Comparison of ENCODE assay signal across 16 cellular contexts in genomic region chr4:77893451-77893850, GRCh38. TPM values are rescaled to one million over a fixed set of nuclear protein-coding genes. Genes with fewer than 3 reads are reported as not detected.
A peak's percentile ranks its signal among the peaks of the same experiment; 100 is the strongest.
DNase-seq lines count a peak whose midpoint lies in the region; ATAC-seq, FAIRE-seq and TF ChIP-seq lines count a peak whose summit lies in the region.
"Had no signal": no experiment of that assay in that cellular context is flagged by ENCODE, and none has a peak within 500 bp of the region (broad histone marks: within the 10 kb centered on the region; RNA-seq: fewer than 3 reads in every experiment).

No MANE protein-coding gene starts in this region.

- FAIRE-seq in GM12878 (lab: Jason Lieb, UNC): no peak
- FAIRE-seq: A549 had no signal

- SMC1A ChIA-PET in GM12878 (lab: Charles Lee; ENCODE audit: uncharacterized antibody, unreplicated experiment): interaction anchor here (1.3 to 1.9 kb wide), 2 partner anchors 31 to 49 kb away, joined by 4 to 5 read pairs; partner anchors contain the start of gene MRPL1

- TF ChIP-seq CTCF in GM12878 (IDR thresholded peaks at IDR 0.05 in 2 of 3, conservative IDR thresholded peaks at IDR 0.05 in 1 of 3; ENCODE audit: control insufficient read depth in 2 of 3, extremely low read depth in 1 of 3, insufficient read depth in 1 of 3, low read depth in 3 of 3, low read length in 3 of 3) (no peak), foreskin keratinocyte (conservative IDR thresholded peaks at IDR 0.05) (no peak)

- RAD21 ChIA-PET in GM12878 (lab: Charles Lee; ENCODE audit: unreplicated experiment): no interaction called here

- TF ChIP-seq POLR2A in GM12878 (IDR thresholded peaks at IDR 0.05; ENCODE audit: low read depth, low read length): no peak

- no TSS peak for BruUV-seq in GM12878 (replicated peaks; lab: Mats Ljungman, UMichigan)

- H3K36me3 Mint-ChIP-seq in activated CD4-positive, alpha-beta T cell treated with anti-CD3 and anti-CD28 coated beads, Interleukin-2, amount 10 ng/mL, durations not matched to agents 24 days and 14 days (ENCODE audit: low read depth): peaks cover 63% of the 10 kb centered on the region
- H3K36me3 Mint-ChIP-seq in activated CD4-positive, alpha-beta T cell treated with anti-CD3 and anti-CD28 coated beads for 36 hours (ENCODE audit: low read depth): peaks cover 60% of the 10 kb centered on the region

- H3K9me3 ChIP-seq in GM12878 (replicated peaks; ENCODE audit: control insufficient read depth, insufficient read depth, low read length): no peaks in the 10 kb centered on the region
- H3K9me3 ChIP-seq: A549, thyroid gland had no signal

- H3K4me3 Mint-ChIP-seq in activated CD4-positive, alpha-beta T cell treated with anti-CD3 and anti-CD28 coated beads, Interleukin-2, amount 10 ng/mL, durations not matched to agents 24 days and 14 days: no peak overlapping the region
- no peak overlapping the region for H3K4me3 Mint-ChIP-seq in activated CD4-positive, alpha-beta T cell treated with anti-CD3 and anti-CD28 coated beads for 36 hours
- H3K4me3 Mint-ChIP-seq: neural progenitor cell had no signal

- no peaks in the 10 kb centered on the region for H4K20me1 ChIP-seq in GM12878 (ENCODE audit: control insufficient read depth, insufficient read depth)

- no peak overlapping the region for H2AFZ ChIP-seq in GM12878 (ENCODE audit: control insufficient read depth, low read depth, low read length)
- H2AFZ ChIP-seq: neural progenitor cell had no signal

- intact Hi-C loops in activated CD4-positive, alpha-beta T cell treated with anti-CD3 and anti-CD28 coated beads, Interleukin-2, amount 10 ng/mL, durations not matched to agents 24 days and 14 days (cut with micrococcal nuclease): no loop called here
- intact Hi-C loops in activated CD4-positive, alpha-beta T cell treated with anti-CD3 and anti-CD28 coated beads for 36 hours (cut with DNase I, micrococcal nuclease): no loop called here
- intact Hi-C loops in GM12878 (cut with micrococcal nuclease; ENCODE audit: unreplicated experiment): no loop called here

- no peaks in the 10 kb centered on the region; a peak in 2 of 4 replicates for H3K36me3 ChIP-seq in GM12878 (ENCODE audit: control insufficient read depth in 2 of 2, insufficient read depth in 2 of 2, low read length in 1 of 2)

- CTCF ChIA-PET in activated CD4-positive, alpha-beta T cell treated with anti-CD3 and anti-CD28 coated beads for 36 hours (lab: Charles Lee): interaction anchor here (0.8 kb wide), 1 partner anchor 11 kb away, joined by 3 read pairs; no protein-coding TSS in a partner anchor
- CTCF ChIA-PET in GM12878 (lab: Yijun Ruan, JAX): interaction anchor here (0.7 to 2.0 kb wide), 3 partner anchors 10 to 22 kb away, joined by 3 to 6 read pairs (median 4); no protein-coding TSS in a partner anchor

- H3K27ac Mint-ChIP-seq in activated CD4-positive, alpha-beta T cell treated with anti-CD3 and anti-CD28 coated beads, Interleukin-2, amount 10 ng/mL, durations not matched to agents 24 days and 14 days: no peak overlapping the region
- H3K27ac Mint-ChIP-seq in activated CD4-positive, alpha-beta T cell treated with anti-CD3 and anti-CD28 coated beads for 36 hours: no peak overlapping the region
- H3K27ac Mint-ChIP-seq: neural progenitor cell had no signal

- H3K9ac ChIP-seq in GM12878 (ENCODE audit: control insufficient read depth, insufficient read depth, low read length): no peak overlapping the region
- H3K9ac ChIP-seq: neural progenitor cell had no signal

- no peak for TF ChIP-seq EP300 in GM12878 (IDR thresholded peaks at IDR 0.05; ENCODE audit: borderline replicate concordance in 1 of 2, control insufficient read depth in 1 of 2, low read depth in 2 of 2, low read length in 2 of 2)

- in situ Hi-C loops in GM12878 (cut with MboI): no loop called here

- H3K4me1 ChIP-seq in GM12878 (ENCODE audit: control insufficient read depth, insufficient read depth, low read length): peaks cover 10% of the 10 kb centered on the region
- H3K4me1 ChIP-seq in foreskin keratinocyte: no peaks in the 10 kb centered on the region
- H3K4me1 ChIP-seq: A549, neural progenitor cell, thyroid gland had no signal

- DNase-seq in activated CD4-positive, alpha-beta T cell treated with anti-CD3 and anti-CD28 coated beads, Interleukin-2, amount 10 ng/mL, durations not matched to agents 24 days and 14 days: peak; percentile 12
- DNase-seq in activated CD4-positive, alpha-beta T cell treated with anti-CD3 and anti-CD28 coated beads for 36 hours: no peak
- no peak for DNase-seq in GM12878 (ENCODE audit: low read depth, low spot score)
- no peak for DNase-seq in DMS114 treated with DMSO at 0.1 percent for 48 hours (lab: John Stamatoyannopoulos, UW; ENCODE audit: unreplicated experiment)
- DNase-seq in cerebellar nuclear complex (lab: John Stamatoyannopoulos, UW): no peak
- no peak for DNase-seq in foreskin keratinocyte
- DNase-seq: DMS53, head of caudate nucleus, NCI-H1105 treated with DMSO at 0.1 percent for 48 hours, NCI-H524 treated with DMSO at 0.1 percent for 48 hours, thyroid gland had no signal

- no peak for ATAC-seq in activated CD4-positive, alpha-beta T cell treated with anti-CD3 and anti-CD28 coated beads for 36 hours
- ATAC-seq in GM21717 (IDR thresholded peaks at IDR 0.05; ENCODE audit: unreplicated experiment) (peak; percentile 56), HG03469 (IDR thresholded peaks at IDR 0.05; ENCODE audit: unreplicated experiment) (peak; percentile 80), GM12878 (peak; percentile 44), foreskin keratinocyte (no peak)
- ATAC-seq: A549, left lobe of liver had no signal

- no peaks in the 10 kb centered on the region for H3K27me3 Mint-ChIP-seq in activated CD4-positive, alpha-beta T cell treated with anti-CD3 and anti-CD28 coated beads, Interleukin-2, amount 10 ng/mL, durations not matched to agents 24 days and 14 days
- no peaks in the 10 kb centered on the region for H3K27me3 Mint-ChIP-seq in activated CD4-positive, alpha-beta T cell treated with anti-CD3 and anti-CD28 coated beads for 36 hours

- TF ChIP-seq RAD21 in GM12878 (IDR thresholded peaks at IDR 0.05; ENCODE audit: insufficient read depth, low read depth, low read length): no peak

- peak overlapping the region; percentile 7; the same call in 1 of the 2 replicates for H3K4me2 ChIP-seq in GM12878 (ENCODE audit: control insufficient read depth, insufficient read depth)
- H3K4me2 ChIP-seq: A549, neural progenitor cell had no signal

- H3K79me2 ChIP-seq in GM12878 (ENCODE audit: control insufficient read depth, insufficient read depth, low read length): no peaks in the 10 kb centered on the region

- WGBS in GM12878 (ENCODE audit: insufficient coverage, insufficient replicate concordance, low lambda C conversion rate, missing lambda C conversion rate): 2% methylated on average over 2 of the region's 2 CpGs

- POLR2A ChIA-PET in activated CD4-positive, alpha-beta T cell treated with anti-CD3 and anti-CD28 coated beads for 36 hours (lab: Charles Lee): no interaction called here
- POLR2A ChIA-PET in GM12878 (lab: Charles Lee): no interaction called here

- H3K4me3 ChIP-seq in GM12878: peak overlapping the region; percentile 9; the same call in 1 of the 2 replicates
- H3K4me3 ChIP-seq: A549, neural progenitor cell, thyroid gland had no signal

- H3K9me3 Mint-ChIP-seq in activated CD4-positive, alpha-beta T cell treated with anti-CD3 and anti-CD28 coated beads, Interleukin-2, amount 10 ng/mL, durations not matched to agents 24 days and 14 days: no peaks in the 10 kb centered on the region
- H3K9me3 Mint-ChIP-seq in activated CD4-positive, alpha-beta T cell treated with anti-CD3 and anti-CD28 coated beads for 36 hours (ENCODE audit: low read depth): no peaks in the 10 kb centered on the region
- H3K9me3 Mint-ChIP-seq: neural progenitor cell had no signal

- H3K27ac ChIP-seq in GM12878 (ENCODE audit: control insufficient read depth, insufficient read depth) (no peak overlapping the region), foreskin keratinocyte (no peak overlapping the region)
- H3K27ac ChIP-seq: A549, neural progenitor cell, thyroid gland had no signal

- H3K4me1 Mint-ChIP-seq in activated CD4-positive, alpha-beta T cell treated with anti-CD3 and anti-CD28 coated beads, Interleukin-2, amount 10 ng/mL, durations not matched to agents 24 days and 14 days: peaks cover 5% of the 10 kb centered on the region
- H3K4me1 Mint-ChIP-seq in activated CD4-positive, alpha-beta T cell treated with anti-CD3 and anti-CD28 coated beads for 36 hours: peaks cover 23% of the 10 kb centered on the region
- H3K4me1 Mint-ChIP-seq: neural progenitor cell had no signal

- no peaks in the 10 kb centered on the region for H3K27me3 ChIP-seq in GM12878 (replicated peaks in 1 of 2; ENCODE audit: control insufficient read depth in 2 of 2, insufficient read depth in 2 of 2, low read length in 1 of 2)
- no peaks in the 10 kb centered on the region for H3K27me3 ChIP-seq in foreskin keratinocyte
- H3K27me3 ChIP-seq: neural progenitor cell, thyroid gland had no signal

TF ChIP-seq in GM12878, 131 proteins besides CTCF, POLR2A, EP300 and RAD21 (continues in another document):
- no peak for TF ChIP-seq MYB (IDR thresholded peaks at IDR 0.05; ENCODE audit: borderline replicate concordance, low read depth, low read length)
- TF ChIP-seq MEF2B (IDR thresholded peaks at IDR 0.05; ENCODE audit: partially characterized antibody, poor library complexity, severe bottlenecking): peak; percentile 70
- TF ChIP-seq DPF2 (IDR thresholded peaks at IDR 0.05): no peak

RNA-seq across cellular contexts. Expression of gene MRPL1, which starts 30.8 kb away (rescaled TPM):
- 65.0 and 72.7 TPM in 2 replicates for total RNA-seq in activated CD4-positive, alpha-beta T cell treated with anti-CD3 and anti-CD28 coated beads, Interleukin-2, amount 10 ng/mL, durations not matched to agents 24 days and 14 days
- total RNA-seq in activated CD4-positive, alpha-beta T cell treated with anti-CD3 and anti-CD28 coated beads for 36 hours: 10 to 100 TPM; 61.1 to 70.6 TPM
- 24.7 and 27.0 TPM in 2 replicates for total RNA-seq in GM12878 (2013; cell fraction: nucleolus; rRNA removed)
- 24.6 and 25.4 TPM in 2 replicates for total RNA-seq in GM12878 (2014; rRNA removed)
- 28.6 and 30.1 TPM in 2 replicates for total RNA-seq in GM12878 (2014; rRNA removed; fragmentation: Illumina TruSeq; extraction: Trizol)
- total RNA-seq in GM12878 (2021): 20.2 and 22.0 TPM in 2 replicates
- 11.1 TPM for polyA plus RNA-seq in GM12878 (2011; ENCODE audit: low read depth)
- polyA plus RNA-seq in GM12878 (2011; rRNA removed): 32.8 and 45.2 TPM in 2 replicates
- 6.0 and 7.0 TPM in 2 replicates for polyA plus RNA-seq in GM12878 (2011; cell fraction: cytosol; rRNA removed)
- 8.8 and 10.6 TPM in 2 replicates for polyA plus RNA-seq in GM12878 (2011; cell fraction: nucleus; rRNA removed)
- polyA plus RNA-seq in GM12878 (2012): 24.8 and 27.4 TPM in 2 replicates
- 25.9 and 41.1 TPM in 2 replicates for polyA plus RNA-seq in GM12878 (2014; fragmentation: Illumina TruSeq; extraction: Trizol)
- polyA plus RNA-seq in GM12878 (2014; fragmentation: Nextera tagmentation; extraction: Ambion mirVana): 10 to 100 TPM; 26.3 to 35.7 TPM
- 16.2 and 22.8 TPM in 2 replicates for polyA plus RNA-seq in GM12878 (2014; rRNA removed)
- 10 to 100 TPM; 33.9 to 34.9 TPM for polyA plus RNA-seq in GM12878 (2016; fragmentation: Nextera tagmentation; extraction: Ambion mirVana)
- 6.4 and 8.2 TPM in 2 replicates for polyA minus RNA-seq in GM12878 (2011; rRNA and poly(A)+ RNA removed)
- polyA minus RNA-seq in GM12878 (2011; cell fraction: cytosol; rRNA and poly(A)+ RNA removed): 2.8 and 3.4 TPM in 2 replicates
- 8.8 and 10.3 TPM in 2 replicates for polyA minus RNA-seq in GM12878 (2011; cell fraction: nucleus; rRNA and poly(A)+ RNA removed)
- total RNA-seq in foreskin keratinocyte: 56.2 and 57.8 TPM in 2 replicates
- 42.0 and 43.7 TPM in 2 replicates for polyA plus RNA-seq in foreskin keratinocyte

Comparison
In these comparisons a context has a peak if more than half of its experiments do, and no peak if none do; other contexts are left out.
1. ATAC-seq: peak in GM21717 (single experiment), HG03469 (single experiment) and GM12878 (single experiment); none in activated CD4-positive, alpha-beta T cell treated with anti-CD3 and anti-CD28 coated beads for 36 hours (single experiment) and foreskin keratinocyte (single experiment).